Comparison of ENCODE assay signal across 8 cellular contexts in genomic region chr5:131633830-131634229, GRCh38. TPM values are rescaled to one million over a fixed set of nuclear protein-coding genes. Genes with fewer than 3 reads are reported as not detected.
DNase-seq lines count a peak whose midpoint lies in the region; ATAC-seq and TF ChIP-seq lines count a peak whose summit lies in the region.

No MANE protein-coding gene starts in this region.

- H3K27me3 ChIP-seq in OCI-LY1 (ENCODE audit: insufficient read depth, low read length), result no peaks in the 10 kb centered on the region

- no peaks in the 10 kb centered on the region for H3F3A ChIP-seq in OCI-LY1 (ENCODE audit: insufficient read depth, low read length)

- H3K9me3 ChIP-seq in OCI-LY1 (ENCODE audit: low read length), result no peaks in the 10 kb centered on the region

- H3K36me3 Mint-ChIP-seq in Calu3 (ENCODE audit: insufficient read depth, unreplicated experiment) (peaks cover 31% of the 10 kb centered on the region), osteocyte (ENCODE audit: unreplicated experiment) (no peaks in the 10 kb centered on the region)
- H3K36me3 Mint-ChIP-seq in effector memory CD8-positive, alpha-beta T cell (ENCODE audit: insufficient read depth), result peaks cover 24% of the 10 kb centered on the region

- BruUV-seq in Calu3 (replicated peaks; lab: Mats Ljungman, UMichigan), result no TSS peak

- intact Hi-C loops in Calu3 (cut with micrococcal nuclease; ENCODE audit: unreplicated experiment), result loop anchor here (1.0 kb wide), 1 partner anchor 45 kb away; no protein-coding TSS in a partner anchor

- H3K79me2 ChIP-seq in OCI-LY1 (ENCODE audit: insufficient read depth, low read length), result peaks cover 58% of the 10 kb centered on the region

- peak overlapping the region; percentile 100 for H3K27ac ChIP-seq in OCI-LY1 (ENCODE audit: low read depth, low read length, poor library complexity, severe bottlenecking)

- H3K9me3 Mint-ChIP-seq in Calu3 (ENCODE audit: low read depth, unreplicated experiment) (no peaks in the 10 kb centered on the region), osteocyte (ENCODE audit: unreplicated experiment) (no peaks in the 10 kb centered on the region)
- no peaks in the 10 kb centered on the region for H3K9me3 Mint-ChIP-seq in effector memory CD8-positive, alpha-beta T cell

- no peaks in the 10 kb centered on the region for H3K27me3 Mint-ChIP-seq in Calu3 (ENCODE audit: unreplicated experiment)
- H3K27me3 Mint-ChIP-seq in effector memory CD8-positive, alpha-beta T cell, result no peaks in the 10 kb centered on the region
- H3K27me3 Mint-ChIP-seq in osteocyte (ENCODE audit: unreplicated experiment), result no peaks in the 10 kb centered on the region

- no peaks in the 10 kb centered on the region for H3K9me2 ChIP-seq in OCI-LY1 (ENCODE audit: low read depth, low read length)

- H4K20me1 ChIP-seq in OCI-LY1 (ENCODE audit: insufficient read depth, low read length), result no peaks in the 10 kb centered on the region

- H3K27ac Mint-ChIP-seq in Calu3 (ENCODE audit: unreplicated experiment) (peak overlapping the region; percentile 94), osteocyte (ENCODE audit: unreplicated experiment) (peak overlapping the region; percentile 98)
- peak overlapping the region; percentile 97 to 99 for H3K27ac Mint-ChIP-seq in effector memory CD8-positive, alpha-beta T cell

- peak overlapping the region; percentile 81 for H3K4me2 ChIP-seq in OCI-LY1 (ENCODE audit: low read length)

- no peak overlapping the region for H2AFZ ChIP-seq in OCI-LY1 (ENCODE audit: low read length)

- H3K4me1 Mint-ChIP-seq in Calu3 (ENCODE audit: low read depth, unreplicated experiment), result peaks cover 10% of the 10 kb centered on the region
- H3K4me1 Mint-ChIP-seq in effector memory CD8-positive, alpha-beta T cell (ENCODE audit: low read depth in 2 of 2), result peaks cover 13 to 26% of the 10 kb centered on the region in 2 donors
- H3K4me1 Mint-ChIP-seq in osteocyte (ENCODE audit: unreplicated experiment), result peaks cover 25% of the 10 kb centered on the region

- H3K4me3 ChIP-seq in OCI-LY1 (ENCODE audit: low read depth, low read length, poor library complexity, severe bottlenecking), result peak overlapping the region; percentile 83

- H3K9ac ChIP-seq in OCI-LY1 (ENCODE audit: low read length), result peak overlapping the region; percentile 90

- ATAC-seq in effector memory CD8-positive, alpha-beta T cell (replicated peaks), result no peak
- ATAC-seq in GM21381 (IDR thresholded peaks at IDR 0.05; ENCODE audit: unreplicated experiment), result no peak

- TF ChIP-seq CTCF in Calu3 (IDR thresholded peaks at IDR 0.05; ENCODE audit: unreplicated experiment) (no peak), OCI-LY1 (IDR thresholded peaks at IDR 0.05; ENCODE audit: low read length) (no peak), osteocyte (IDR thresholded peaks at IDR 0.05) (no peak)

- H3K4me1 ChIP-seq in OCI-LY1 (ENCODE audit: insufficient read depth, low read length, severe bottlenecking), result peaks cover 66% of the 10 kb centered on the region

- H3K36me3 ChIP-seq in OCI-LY1 (ENCODE audit: insufficient read depth, low read length), result peaks cover 14% of the 10 kb centered on the region

- DNase-seq in Calu3 (no peak), osteocyte (ENCODE audit: extremely low spot score, unreplicated experiment) (no peak), ureter (ENCODE audit: low spot score) (no peak), NCI-H446 (lab: John Stamatoyannopoulos, UW) (no peak), NCI-H345 treated with DMSO at 0.1 percent for 48 hours (lab: John Stamatoyannopoulos, UW; ENCODE audit: unreplicated experiment) (no peak)
- no peak for DNase-seq in effector memory CD8-positive, alpha-beta T cell

- CTCF ChIA-PET in Calu3 (lab: Charles Lee), result no interaction called here

- H3K4me3 Mint-ChIP-seq in Calu3 (ENCODE audit: low read depth, unreplicated experiment) (no peak overlapping the region), osteocyte (ENCODE audit: unreplicated experiment) (peak overlapping the region; percentile 89)
- peak overlapping the region in 1 of 2 donors; percentile 91 for H3K4me3 Mint-ChIP-seq in effector memory CD8-positive, alpha-beta T cell

RNA-seq across cellular contexts. Expression of gene RAPGEF6, which starts 1.2 kb away (rescaled TPM):
- total RNA-seq in Calu3 (2022) (21.6 and 27.3 TPM in 2 replicates), osteocyte (14.9 and 18.9 TPM in 2 replicates), ureter (30.7 TPM)
